8 cellular contexts compared by ENCODE assay signal in genomic region chr11:57566564-57567209, GRCh38. TPM values are rescaled to one million over a fixed set of nuclear protein-coding genes. Genes with fewer than 3 reads are reported as not detected.
DNase-seq lines count a peak whose midpoint lies in the region; ATAC-seq and TF ChIP-seq lines count a peak whose summit lies in the region.
"Had no signal": no experiment of that assay in that cellular context is flagged by ENCODE, and none has a peak within 500 bp of the region (broad histone marks: within the 10 kb centered on the region; RNA-seq: fewer than 3 reads in every experiment).

No MANE protein-coding gene starts in this region.

- peak overlapping the region; percentile 84 for H3K27ac Mint-ChIP-seq in stimulated activated memory B cell treated with anti-CD40 and anti-IgM and Interleukin-4, amounts not matched to agents 10 μg/mL and 1 μg/mL and 100 μg/mL, for 72 hours

- H3K9me2 ChIP-seq in HCT116 (ENCODE audit: insufficient read depth), result no peaks in the 10 kb centered on the region

- H3K4me1 ChIP-seq in HCT116 (ENCODE audit: control insufficient read depth in 1 of 2, insufficient read depth in 2 of 2, low read length in 2 of 2) (peaks cover 7 to 19% of the 10 kb centered on the region in 2 experiments; a peak in 3 of 4 replicates), iPS DF 6.9 (ENCODE audit: control insufficient read depth, insufficient read depth, low read length) (peaks cover 5% of the 10 kb centered on the region)

- H3K9ac ChIP-seq in HCT116 (ENCODE audit: low read length), result peak overlapping the region; percentile 58

- no peak overlapping the region; the same call in 1 of the 2 replicates for H3K27ac ChIP-seq in HCT116 (ENCODE audit: low read depth, low read length)
- no peak overlapping the region for H3K27ac ChIP-seq in iPS DF 6.9 (ENCODE audit: low read length)

- peak overlapping the region; percentile 87 for H3K4me2 ChIP-seq in HCT116 (ENCODE audit: low read length)

- no peaks in the 10 kb centered on the region for H3K9me3 Mint-ChIP-seq in activated T-cell treated with anti-CD3 and anti-CD28 coated beads, Interleukin-2, amount 50 U/mL, for 4 hours
- H3K9me3 Mint-ChIP-seq in stimulated activated memory B cell treated with anti-CD40 and anti-IgM and Interleukin-4, amounts not matched to agents 10 μg/mL and 1 μg/mL and 100 μg/mL, for 72 hours, result no peaks in the 10 kb centered on the region

- H3K9me3 ChIP-seq in HCT116 (ENCODE audit: control insufficient read depth in 1 of 2, insufficient read depth in 1 of 2, low read depth in 1 of 2, low read length in 2 of 2), result no peaks in the 10 kb centered on the region
- H3K9me3 ChIP-seq in iPS DF 6.9 (ENCODE audit: control insufficient read depth, insufficient read depth, low read length), result no peaks in the 10 kb centered on the region

- DNase-seq in HCT116 (ENCODE audit: low read depth, low spot score) (no peak), iPS DF 6.9 (ENCODE audit: low read depth, low spot score) (no peak), NCI-H2196 treated with DMSO at 0.1 percent for 48 hours (lab: John Stamatoyannopoulos, UW; ENCODE audit: unreplicated experiment) (no peak), NCI-H1105 treated with DMSO at 0.1 percent for 48 hours (lab: John Stamatoyannopoulos, UW) (no peak)
- DNase-seq in activated T-cell treated with anti-CD3 and anti-CD28 coated beads, Interleukin-2, amount 50 U/mL, for 4 hours, result no peak

- BruUV-seq in HCT116 (replicated peaks; lab: Mats Ljungman, UMichigan), result no TSS peak

- peak overlapping the region; percentile 98 for H3K4me3 Mint-ChIP-seq in activated T-cell treated with anti-CD3 and anti-CD28 coated beads, Interleukin-2, amount 50 U/mL, for 4 hours
- H3K4me3 Mint-ChIP-seq in stimulated activated memory B cell treated with anti-CD40 and anti-IgM and Interleukin-4, amounts not matched to agents 10 μg/mL and 1 μg/mL and 100 μg/mL, for 72 hours, result peak overlapping the region; percentile 93

- POLR2A ChIA-PET in HCT116 (lab: Charles Lee), result interaction anchor here (1.0 to 1.1 kb wide), 2 partner anchors 78 to 110 kb away, joined by 4 to 5 read pairs; no protein-coding TSS in a partner anchor

- no CpG with 5 or more reads among the region's 6 CpGs for WGBS in iPS DF 6.9 (ENCODE audit: insufficient coverage, insufficient read length)

- H3K36me3 ChIP-seq in HCT116 (ENCODE audit: control insufficient read depth in 1 of 2, insufficient read depth in 2 of 2, low read length in 2 of 2) (no peaks in the 10 kb centered on the region), iPS DF 6.9 (ENCODE audit: control insufficient read depth, insufficient read depth, low read length) (no peaks in the 10 kb centered on the region)

- CTCF ChIA-PET in HCT116 (lab: Charles Lee), result interaction anchor here (1.1 to 2.6 kb wide), 4 partner anchors 18 to 234 kb away, joined by 3 to 40 read pairs (median 20); no protein-coding TSS in a partner anchor

- H3K4me3 ChIP-seq in HCT116 (replicated peaks in 1 of 2; ENCODE audit: low read depth in 1 of 2, low read length in 2 of 2) (peak overlapping the region; percentile 66 to 73), iPS DF 6.9 (ENCODE audit: low read length) (peak overlapping the region; percentile 48; the same call in 1 of the 2 replicates)

- no peak for TF ChIP-seq RAD21 in HCT116 (IDR thresholded peaks at IDR 0.05; ENCODE audit: low read depth)

- no peaks in the 10 kb centered on the region for H3K27me3 Mint-ChIP-seq in activated T-cell treated with anti-CD3 and anti-CD28 coated beads, Interleukin-2, amount 50 U/mL, for 4 hours (ENCODE audit: low read depth)
- H3K27me3 Mint-ChIP-seq in stimulated activated memory B cell treated with anti-CD40 and anti-IgM and Interleukin-4, amounts not matched to agents 10 μg/mL and 1 μg/mL and 100 μg/mL, for 72 hours, result no peaks in the 10 kb centered on the region

- TF ChIP-seq POLR2A in HCT116 (IDR thresholded peaks at IDR 0.05; ENCODE audit: borderline replicate concordance, extremely low read depth, insufficient read depth, insufficient read length), result no peak

- intact Hi-C loops in HCT116 (cut with micrococcal nuclease), result no loop called here

- H4K20me1 ChIP-seq in HCT116 (ENCODE audit: insufficient read depth), result no peaks in the 10 kb centered on the region

- RAD21 ChIA-PET in HCT116 (lab: Charles Lee; ENCODE audit: low non-redundant PET in 1 of 2, low total read pairs in 2 of 2, uncharacterized antibody in 2 of 2, unreplicated experiment in 2 of 2), result interaction anchor here (1.9 kb wide), 2 partner anchors 73 to 75 kb away, joined by 4 to 8 read pairs; no protein-coding TSS in a partner anchor

- H3K4me1 Mint-ChIP-seq in activated T-cell treated with anti-CD3 and anti-CD28 coated beads, Interleukin-2, amount 50 U/mL, for 4 hours (ENCODE audit: low read depth), result peaks cover 50% of the 10 kb centered on the region
- H3K4me1 Mint-ChIP-seq in stimulated activated memory B cell treated with anti-CD40 and anti-IgM and Interleukin-4, amounts not matched to agents 10 μg/mL and 1 μg/mL and 100 μg/mL, for 72 hours, result peaks cover 56% of the 10 kb centered on the region

- H2AFZ ChIP-seq in HCT116 (ENCODE audit: low read depth, low read length, poor library complexity, severe bottlenecking), result peak overlapping the region; percentile 85

- H3K79me2 ChIP-seq in HCT116 (ENCODE audit: insufficient read depth, low read length), result no peaks in the 10 kb centered on the region

- no peak for ATAC-seq in HCT116
- no peak for ATAC-seq in activated T-cell treated with anti-CD3 and anti-CD28 coated beads, Interleukin-2, amount 50 U/mL, for 4 hours
- ATAC-seq in stimulated activated memory B cell treated with anti-CD40 and anti-IgM and Interleukin-4, amounts not matched to agents 10 μg/mL and 1 μg/mL and 100 μg/mL, for 72 hours, result no peak
- no peak for ATAC-seq in GM21528 (IDR thresholded peaks at IDR 0.05; ENCODE audit: low FRiP score, unreplicated experiment)

- peaks cover 7% of the 10 kb centered on the region for H3K36me3 Mint-ChIP-seq in activated T-cell treated with anti-CD3 and anti-CD28 coated beads, Interleukin-2, amount 50 U/mL, for 4 hours (ENCODE audit: insufficient read depth)
- peaks cover 12% of the 10 kb centered on the region for H3K36me3 Mint-ChIP-seq in stimulated activated memory B cell treated with anti-CD40 and anti-IgM and Interleukin-4, amounts not matched to agents 10 μg/mL and 1 μg/mL and 100 μg/mL, for 72 hours

- no peak for TF ChIP-seq CTCF in HCT116 (IDR thresholded peaks at IDR 0.05 in 2 of 3, conservative IDR thresholded peaks at IDR 0.05 in 1 of 3; ENCODE audit: borderline replicate concordance in 1 of 3, insufficient read depth in 1 of 3, low read depth in 2 of 3, low read length in 2 of 3)

- H3K27me3 ChIP-seq in HCT116 (ENCODE audit: insufficient read depth, low read length) (no peaks in the 10 kb centered on the region), iPS DF 6.9 (ENCODE audit: control insufficient read depth, insufficient read depth, low read length) (no peaks in the 10 kb centered on the region)

TF ChIP-seq in HCT116, 20 proteins besides CTCF, POLR2A, EP300 and RAD21 (continues in another document):
- TF ChIP-seq TCF7L2 (IDR thresholded peaks at IDR 0.05; ENCODE audit: borderline replicate concordance, extremely low read depth, insufficient read depth, insufficient read length), result no peak
- no peak for TF ChIP-seq ZFX (IDR thresholded peaks at IDR 0.05)
- no peak for TF ChIP-seq REST (IDR thresholded peaks at IDR 0.05; ENCODE audit: low read depth)
- TF ChIP-seq ELF1 (IDR thresholded peaks at IDR 0.05; ENCODE audit: borderline replicate concordance, low read depth), result no peak
- TF ChIP-seq MAX (IDR thresholded peaks at IDR 0.05), result no peak
- no peak for TF ChIP-seq CBX3 (IDR thresholded peaks at IDR 0.05; ENCODE audit: low read depth)
- TF ChIP-seq SP1 (IDR thresholded peaks at IDR 0.05; ENCODE audit: low read depth), result no peak

RNA-seq across cellular contexts. Expression of gene UBE2L6, which starts 0.8 kb away (rescaled TPM):
- total RNA-seq in HCT116 (2021; ENCODE audit: unreplicated experiment), result 24.8 TPM
- polyA plus RNA-seq in HCT116 (2012), result 26.7 and 28.2 TPM in 2 replicates
- 100 to 1,000 TPM; 117 to 136 (median 122) TPM for total RNA-seq in activated T-cell treated with anti-CD3 and anti-CD28 coated beads, Interleukin-2, amount 50 U/mL, for 4 hours

RNA-seq across cellular contexts. Expression of gene SMTNL1, which starts 29.3 kb away (rescaled TPM):
- total RNA-seq in HCT116 (2021; ENCODE audit: unreplicated experiment), result not detected
- polyA plus RNA-seq in HCT116 (2012), result 0.09 and 0.11 TPM in 2 replicates
- total RNA-seq in activated T-cell treated with anti-CD3 and anti-CD28 coated beads, Interleukin-2, amount 50 U/mL, for 4 hours, result not detected
- total RNA-seq: activated CD8-positive, alpha-beta memory T cell treated with anti-CD3 and anti-CD28 coated beads for 36 hours had no signal

RNA-seq across cellular contexts. Expression of gene SERPING1, which starts 30.8 kb away (rescaled TPM):
- total RNA-seq in HCT116 (2021; ENCODE audit: unreplicated experiment), result 3.4 TPM
- 4.1 and 4.6 TPM in 2 replicates for polyA plus RNA-seq in HCT116 (2012)
- 1 to 10 TPM in 2 of 3 donors, under 1 TPM in 1; 0.55 to 2.1 (median 1.7) TPM for total RNA-seq in activated T-cell treated with anti-CD3 and anti-CD28 coated beads, Interleukin-2, amount 50 U/mL, for 4 hours
- total RNA-seq: activated CD8-positive, alpha-beta memory T cell treated with anti-CD3 and anti-CD28 coated beads for 36 hours had no signal

RNA-seq across cellular contexts. Expression of gene TIMM10, which starts 36.1 kb away (rescaled TPM):
- 65.6 TPM for total RNA-seq in HCT116 (2021; ENCODE audit: unreplicated experiment)
- 63.8 and 76.3 TPM in 2 replicates for polyA plus RNA-seq in HCT116 (2012)
- 100 to 1,000 TPM; 152 to 189 (median 154) TPM for total RNA-seq in activated T-cell treated with anti-CD3 and anti-CD28 coated beads, Interleukin-2, amount 50 U/mL, for 4 hours

RNA-seq across cellular contexts. Expression of gene SLC43A1, which starts 51.2 kb away (rescaled TPM):
- 11.8 TPM for total RNA-seq in HCT116 (2021; ENCODE audit: unreplicated experiment)
- 12.9 and 13.5 TPM in 2 replicates for polyA plus RNA-seq in HCT116 (2012)
- total RNA-seq in activated T-cell treated with anti-CD3 and anti-CD28 coated beads, Interleukin-2, amount 50 U/mL, for 4 hours, result 10 to 100 TPM; 15.5 to 20.3 (median 18.3) TPM
